In genomic region chr22:48693377-48694135, GRCh38 we compare ENCODE assay signal across 26 cellular contexts.
"Had no signal": no experiment of that assay in that cellular context is flagged by ENCODE, and none has a peak within 500 bp of the region (broad histone marks: within the 10 kb centered on the region; RNA-seq: fewer than 3 reads in every experiment).

No MANE protein-coding gene starts in this region.

- H3K4me3 Mint-ChIP-seq: dendritic cell treated with granulocyte-macrophage colony-stimulating factor and Interleukin-4, amounts not matched to agents 40 ng/mL and 50 ng/mL, for 4 days; effector memory CD8-positive, alpha-beta T cell; naive thymus-derived CD8-positive, alpha-beta T cell; neural crest cell; type B pancreatic cell had no signal

- H3K27me3 ChIP-seq: gastrocnemius medialis had no signal

- FAIRE-seq: colon, islet of Langerhans, small intestine, urothelium cell line had no signal

- H3K36me3 Mint-ChIP-seq: naive thymus-derived CD8-positive, alpha-beta T cell; type B pancreatic cell had no signal

- H3K9ac ChIP-seq: parathyroid adenoma had no signal

- H3K27me3 Mint-ChIP-seq: dendritic cell treated with granulocyte-macrophage colony-stimulating factor and Interleukin-4, amounts not matched to agents 40 ng/mL and 50 ng/mL, for 4 days; effector memory CD8-positive, alpha-beta T cell; type B pancreatic cell had no signal

- H3K36me3 ChIP-seq: esophagus muscularis mucosa, gastrocnemius medialis, heart right ventricle, left ventricle myocardium inferior, prostate gland, stomach, thoracic aorta had no signal

- H3K27ac Mint-ChIP-seq: dendritic cell treated with granulocyte-macrophage colony-stimulating factor and Interleukin-4, amounts not matched to agents 40 ng/mL and 50 ng/mL, for 4 days; effector memory CD8-positive, alpha-beta T cell; naive thymus-derived CD8-positive, alpha-beta T cell; type B pancreatic cell had no signal

- H3K27ac ChIP-seq: epithelial cell of prostate, esophagus muscularis mucosa, gastrocnemius medialis, heart right ventricle, left ventricle myocardium inferior, parathyroid adenoma, prostate gland, stomach, thoracic aorta had no signal

- H3K9me3 ChIP-seq: esophagus muscularis mucosa, gastrocnemius medialis, heart right ventricle, left ventricle myocardium inferior, mucosa of descending colon, prostate gland, stomach, thoracic aorta had no signal

- H3K4me1 ChIP-seq: esophagus muscularis mucosa, gastrocnemius medialis, heart right ventricle, left ventricle myocardium inferior, parathyroid adenoma, prostate gland, stomach had no signal

- H3K4me1 Mint-ChIP-seq: naive thymus-derived CD8-positive, alpha-beta T cell had no signal

- DNase-seq: cerebellar nuclear complex; effector memory CD8-positive, alpha-beta T cell; gastrocnemius medialis; heart right ventricle; hypothalamus; left ventricle myocardium inferior; naive thymus-derived CD8-positive, alpha-beta T cell; nucleus accumbens; retina; small intestine; stimulated activated CD4-positive, alpha-beta T cell treated with anti-CD3 and anti-CD28 coated beads, Interleukin-12 subunit alpha, Interleukin-12 subunit beta, amount 100 ng/mL, for 4 hours; stimulated activated naive CD4-positive, alpha-beta T cell; stomach; substantia nigra had no signal

- H3K79me2 ChIP-seq: parathyroid adenoma had no signal

- H3K9me3 Mint-ChIP-seq: dendritic cell treated with granulocyte-macrophage colony-stimulating factor and Interleukin-4, amounts not matched to agents 40 ng/mL and 50 ng/mL, for 4 days; effector memory CD8-positive, alpha-beta T cell; naive thymus-derived CD8-positive, alpha-beta T cell; neural crest cell; type B pancreatic cell had no signal

- H3K4me3 ChIP-seq: esophagus muscularis mucosa, gastrocnemius medialis, heart right ventricle, left ventricle myocardium inferior, mucosa of descending colon, prostate gland, stomach, thoracic aorta had no signal

- H2AFZ ChIP-seq: parathyroid adenoma had no signal
